In genomic region chr14:76597387-76597786, GRCh38 we compare ENCODE assay signal across 21 cellular contexts.
"Had no signal": no experiment of that assay in that cellular context is flagged by ENCODE, and none has a peak within 500 bp of the region (broad histone marks: within the 10 kb centered on the region; RNA-seq: fewer than 3 reads in every experiment).

No MANE protein-coding gene starts in this region.

- H3K36me3 ChIP-seq: neural progenitor cell, prostate gland, thoracic aorta had no signal

- H3K27ac ChIP-seq: foreskin keratinocyte, neural progenitor cell, parathyroid adenoma, prostate gland, skin epidermis, thoracic aorta had no signal

- H3K9ac ChIP-seq: neural progenitor cell, parathyroid adenoma had no signal

- H3K27me3 ChIP-seq: neural progenitor cell had no signal

- DNase-seq: effector memory CD4-positive, alpha-beta T cell; foreskin keratinocyte; immature natural killer cell; kidney; left cardiac atrium; left ventricle myocardium superior; nucleus accumbens; retina; stimulated activated CD4-positive, alpha-beta T cell treated with anti-CD3 and anti-CD28 coated beads, Interleukin-2, amount 100 ng/mL, for 24 hours; stimulated activated CD4-positive, alpha-beta T cell treated with anti-CD3 and anti-CD28 coated beads, Interleukin-4, amount 100 ng/mL, for 4 hours; stimulated activated naive B cell treated with anti-CD40 and anti-IgM and Interleukin-4, amounts not matched to agents 10 μg/mL and 1 μg/mL and 100 μg/mL, for 72 hours; stimulated activated naive CD8-positive, alpha-beta T cell treated with anti-CD3 and anti-CD28 coated beads, Interleukin-15, amount 100 ng/mL, for 72 hours; trophoblast cell had no signal

- ATAC-seq: esophagus mucosa; foreskin keratinocyte; left cardiac atrium; left ventricle myocardium superior; natural killer cell treated with Interleukin-12 subunit alpha and Interleukin-12 subunit beta and Interleukin-15 and Interleukin-18, amount 100 ng/mL, for 72 hours; sciatic nerve; stimulated activated naive B cell treated with anti-CD40 and anti-IgM and Interleukin-4, amounts not matched to agents 10 μg/mL and 1 μg/mL and 100 μg/mL, for 72 hours; stimulated activated naive CD8-positive, alpha-beta T cell treated with anti-CD3 and anti-CD28 coated beads, Interleukin-15, amount 100 ng/mL, for 72 hours had no signal

- H3K4me3 ChIP-seq: neural progenitor cell, prostate gland, skin epidermis, thoracic aorta had no signal

- H3K9me3 ChIP-seq: prostate gland, thoracic aorta had no signal

- H3K4me2 ChIP-seq: neural progenitor cell had no signal

- H3K79me2 ChIP-seq: parathyroid adenoma had no signal

- H2AFZ ChIP-seq: neural progenitor cell, parathyroid adenoma had no signal

- H3K4me1 ChIP-seq: foreskin keratinocyte, neural progenitor cell, parathyroid adenoma, prostate gland had no signal
